Comparison of ENCODE assay signal across 23 cellular contexts in the genomic region with DNA sequence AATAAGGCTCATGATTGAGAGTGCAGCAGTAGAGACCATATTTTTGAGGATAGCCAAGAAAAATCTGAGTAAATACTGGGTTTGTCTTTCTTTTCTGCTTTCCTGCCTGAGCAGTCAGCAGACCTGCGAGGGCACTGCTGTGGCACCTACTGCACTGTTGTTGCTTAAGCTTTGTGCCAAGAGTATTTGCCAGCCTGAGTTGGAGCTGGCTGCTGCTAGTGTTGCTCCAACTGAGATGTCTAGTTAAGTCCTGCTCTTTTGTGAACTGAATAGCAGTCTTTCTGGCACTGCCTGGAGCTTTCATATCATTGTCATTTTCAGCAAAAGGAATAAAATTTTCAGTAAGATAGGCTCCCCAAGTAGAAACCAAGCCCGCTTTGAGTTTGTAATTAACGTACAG.
A peak's percentile ranks its signal among the peaks of the same experiment; 100 is the strongest.
DNase-seq lines count a peak whose midpoint lies in the region; ATAC-seq and TF ChIP-seq lines count a peak whose summit lies in the region.
"Had no signal": no experiment of that assay in that cellular context is flagged by ENCODE, and none has a peak within 500 bp of the region (broad histone marks: within the 10 kb centered on the region; RNA-seq: fewer than 3 reads in every experiment).

No MANE protein-coding gene starts in this region.

- H3K27me3 Mint-ChIP-seq in natural killer cell treated with Interleukin-12 subunit alpha and Interleukin-12 subunit beta and Interleukin-15 and Interleukin-18, amount 100 ng/mL, for 72 hours = peaks cover 6 to 14% of the 10 kb centered on the region in 2 donors
- H3K27me3 Mint-ChIP-seq: activated naive CD4-positive, alpha-beta T cell treated with anti-CD3 and anti-CD28 coated beads, Interleukin-2, amount 10 ng/mL, durations not matched to agents 7 days and 5 days had no signal

- TF ChIP-seq POLR2A in esophagus squamous epithelium (IDR thresholded peaks at IDR 0.05) (no peak), testis (IDR thresholded peaks at IDR 0.05) (no peak)

- no peaks in the 10 kb centered on the region for H3K36me3 ChIP-seq in esophagus squamous epithelium
- H3K36me3 ChIP-seq in testis (ENCODE audit: low read depth, missing control alignments) = no peaks in the 10 kb centered on the region
- H3K36me3 ChIP-seq: ascending aorta, ovary, suprapubic skin had no signal

- H3K9me3 ChIP-seq in esophagus squamous epithelium (no peaks in the 10 kb centered on the region), testis (no peaks in the 10 kb centered on the region)
- H3K9me3 ChIP-seq: ascending aorta, ovary, suprapubic skin had no signal

- 20 to 43% methylated on average over 3 of the region's 3 CpGs for WGBS in esophagus squamous epithelium, 2 donors
- 66 to 68% methylated on average over 3 of the region's 3 CpGs for WGBS in testis, 2 donors

- no peak overlapping the region for H3K27ac Mint-ChIP-seq in natural killer cell treated with Interleukin-12 subunit alpha and Interleukin-12 subunit beta and Interleukin-15 and Interleukin-18, amount 100 ng/mL, for 72 hours
- H3K27ac Mint-ChIP-seq: activated CD4-positive, alpha-beta T cell treated with anti-CD3 and anti-CD28 coated beads, Interleukin-2, amount 10 ng/mL, durations not matched to agents 24 days and 14 days; activated CD8-positive, alpha-beta memory T cell treated with anti-CD3 and anti-CD28 coated beads, Interleukin-2, amount 10 ng/mL, durations not matched to agents 7 days and 5 days; activated naive CD4-positive, alpha-beta T cell treated with anti-CD3 and anti-CD28 coated beads, Interleukin-2, amount 10 ng/mL, durations not matched to agents 7 days and 5 days; CD8-positive, alpha-beta T cell; naive thymus-derived CD4-positive, alpha-beta T cell had no signal

- H3K27ac ChIP-seq in esophagus squamous epithelium = peak overlapping the region; percentile 25 to 83 (median 63)
- no peak overlapping the region for H3K27ac ChIP-seq in testis
- H3K27ac ChIP-seq: ascending aorta, foreskin keratinocyte, ovary had no signal

- TF ChIP-seq CTCF in esophagus squamous epithelium (IDR thresholded peaks at IDR 0.05) = no peak
- no peak for TF ChIP-seq CTCF in testis (IDR thresholded peaks at IDR 0.05)

- H3K4me1 ChIP-seq in esophagus squamous epithelium (peaks cover 15 to 63% (median 36%) of the 10 kb centered on the region in 3 donors), testis (peaks cover 13% of the 10 kb centered on the region)

- no peak overlapping the region for H3K4me3 ChIP-seq in esophagus squamous epithelium
- H3K4me3 ChIP-seq in testis = no peak overlapping the region
- H3K4me3 ChIP-seq: ascending aorta, ovary, suprapubic skin had no signal

- peaks cover 2% of the 10 kb centered on the region for H3K9me3 Mint-ChIP-seq in natural killer cell treated with Interleukin-12 subunit alpha and Interleukin-12 subunit beta and Interleukin-15 and Interleukin-18, amount 100 ng/mL, for 72 hours
- H3K9me3 Mint-ChIP-seq: activated CD4-positive, alpha-beta T cell treated with anti-CD3 and anti-CD28 coated beads, Interleukin-2, amount 10 ng/mL, durations not matched to agents 24 days and 14 days; activated naive CD4-positive, alpha-beta T cell treated with anti-CD3 and anti-CD28 coated beads, Interleukin-2, amount 10 ng/mL, durations not matched to agents 7 days and 5 days; CD8-positive, alpha-beta T cell; central memory CD8-positive, alpha-beta T cell; naive thymus-derived CD4-positive, alpha-beta T cell had no signal

- ATAC-seq in natural killer cell treated with Interleukin-12 subunit alpha and Interleukin-12 subunit beta and Interleukin-15 and Interleukin-18, amount 100 ng/mL, for 72 hours = no peak
- ATAC-seq in HG02588 (IDR thresholded peaks at IDR 0.05; ENCODE audit: unreplicated experiment) = no peak
- ATAC-seq: activated CD8-positive, alpha-beta memory T cell treated with anti-CD3 and anti-CD28 coated beads, Interleukin-2, amount 10 ng/mL, durations not matched to agents 7 days and 5 days; CD8-positive, alpha-beta T cell; naive thymus-derived CD4-positive, alpha-beta T cell; SK-N-SH treated with all-trans-retinoic acid at 6 μM for 48 hours had no signal

- H3K36me3 Mint-ChIP-seq in natural killer cell treated with Interleukin-12 subunit alpha and Interleukin-12 subunit beta and Interleukin-15 and Interleukin-18, amount 100 ng/mL, for 72 hours = no peaks in the 10 kb centered on the region
- H3K36me3 Mint-ChIP-seq: activated CD8-positive, alpha-beta memory T cell treated with anti-CD3 and anti-CD28 coated beads, Interleukin-2, amount 10 ng/mL, durations not matched to agents 7 days and 5 days; activated naive CD4-positive, alpha-beta T cell treated with anti-CD3 and anti-CD28 coated beads, Interleukin-2, amount 10 ng/mL, durations not matched to agents 7 days and 5 days; CD8-positive, alpha-beta T cell; naive thymus-derived CD4-positive, alpha-beta T cell had no signal

- H3K27me3 ChIP-seq in esophagus squamous epithelium (no peaks in the 10 kb centered on the region), testis (no peaks in the 10 kb centered on the region)
- H3K27me3 ChIP-seq: ascending aorta, foreskin keratinocyte, ovary, suprapubic skin had no signal

- H3K4me3 Mint-ChIP-seq in natural killer cell treated with Interleukin-12 subunit alpha and Interleukin-12 subunit beta and Interleukin-15 and Interleukin-18, amount 100 ng/mL, for 72 hours = no peak overlapping the region
- H3K4me3 Mint-ChIP-seq: activated CD4-positive, alpha-beta T cell treated with anti-CD3 and anti-CD28 coated beads, Interleukin-2, amount 10 ng/mL, durations not matched to agents 24 days and 14 days; activated CD8-positive, alpha-beta memory T cell treated with anti-CD3 and anti-CD28 coated beads, Interleukin-2, amount 10 ng/mL, durations not matched to agents 7 days and 5 days; activated naive CD4-positive, alpha-beta T cell treated with anti-CD3 and anti-CD28 coated beads, Interleukin-2, amount 10 ng/mL, durations not matched to agents 7 days and 5 days; CD8-positive, alpha-beta T cell; central memory CD8-positive, alpha-beta T cell; naive thymus-derived CD4-positive, alpha-beta T cell had no signal

- intact Hi-C loops in esophagus squamous epithelium (cut with DNase I) = no loop called here
- intact Hi-C loops in testis (cut with DNase I; ENCODE audit: low total_unique reads) = no loop called here

- DNase-seq in anterior cingulate cortex (lab: John Stamatoyannopoulos, UW) = peak in 40 of 58 donors; percentile 8 to 81 (median 39)
- DNase-seq in esophagus squamous epithelium (lab: John Stamatoyannopoulos, UW) = no peak
- peak; percentile 60 for DNase-seq in midbrain (lab: John Stamatoyannopoulos, UW)
- DNase-seq in testis = peak; percentile 36
- no peak for DNase-seq in natural killer cell treated with Interleukin-12 subunit alpha and Interleukin-12 subunit beta and Interleukin-15 and Interleukin-18, amount 100 ng/mL, for 72 hours (ENCODE audit: low spot score)
- no peak for DNase-seq in NCI-H510A (lab: John Stamatoyannopoulos, UW)
- DNase-seq: activated CD8-positive, alpha-beta memory T cell treated with anti-CD3 and anti-CD28 coated beads, Interleukin-2, amount 10 ng/mL, durations not matched to agents 7 days and 5 days; activated naive CD4-positive, alpha-beta T cell treated with anti-CD3 and anti-CD28 coated beads, Interleukin-2, amount 10 ng/mL, durations not matched to agents 7 days and 5 days; CD8-positive, alpha-beta T cell; DMS153; foreskin keratinocyte; naive thymus-derived CD4-positive, alpha-beta T cell; NCI-H1048; NCI-H2029 treated with DMSO at 0.1 percent for 48 hours; NCI-H510A treated with DMSO at 0.1 percent for 48 hours; ovary; stimulated activated CD4-positive, alpha-beta T cell treated with anti-CD3 and anti-CD28 coated beads, Interleukin-1b, Interleukin-23, amount 100 ng/mL, for 48 hours had no signal

- H3K4me1 Mint-ChIP-seq in natural killer cell treated with Interleukin-12 subunit alpha and Interleukin-12 subunit beta and Interleukin-15 and Interleukin-18, amount 100 ng/mL, for 72 hours (ENCODE audit: low read depth in 2 of 2) = no peaks in the 10 kb centered on the region
- H3K4me1 Mint-ChIP-seq: activated CD4-positive, alpha-beta T cell treated with anti-CD3 and anti-CD28 coated beads, Interleukin-2, amount 10 ng/mL, durations not matched to agents 24 days and 14 days; activated CD8-positive, alpha-beta memory T cell treated with anti-CD3 and anti-CD28 coated beads, Interleukin-2, amount 10 ng/mL, durations not matched to agents 7 days and 5 days; activated naive CD4-positive, alpha-beta T cell treated with anti-CD3 and anti-CD28 coated beads, Interleukin-2, amount 10 ng/mL, durations not matched to agents 7 days and 5 days; central memory CD8-positive, alpha-beta T cell; naive thymus-derived CD4-positive, alpha-beta T cell had no signal

Comparison
In these comparisons a context has a peak if more than half of its experiments do, and no peak if none do; other contexts are left out.
1. DNase-seq: peak in anterior cingulate cortex (40 of 58), midbrain (single experiment) and testis (single experiment); none in esophagus squamous epithelium (single experiment), natural killer cell treated with Interleukin-12 subunit alpha and Interleukin-12 subunit beta and Interleukin-15 and Interleukin-18, amount 100 ng/mL, for 72 hours (single experiment) and NCI-H510A (single experiment).
2. H3K27ac ChIP-seq: peak in esophagus squamous epithelium (4 of 4); none in testis (0 of 2).